In genomic region chr2:207734264-207734635, GRCh38 we compare ENCODE assay signal across 10 cellular contexts. TPM values are rescaled to one million over a fixed set of nuclear protein-coding genes. Genes with fewer than 3 reads are reported as not detected.
DNase-seq lines count a peak whose midpoint lies in the region; ATAC-seq and TF ChIP-seq lines count a peak whose summit lies in the region.
"Had no signal": no experiment of that assay in that cellular context is flagged by ENCODE, and none has a peak within 500 bp of the region (broad histone marks: within the 10 kb centered on the region; RNA-seq: fewer than 3 reads in every experiment).

No MANE protein-coding gene starts in this region.

- no peak overlapping the region for H3K27ac ChIP-seq in psoas muscle

- no peak overlapping the region for H3K27ac Mint-ChIP-seq in Calu3 (ENCODE audit: unreplicated experiment)
- H3K27ac Mint-ChIP-seq: stimulated activated memory B cell treated with anti-CD40 and anti-IgM and Interleukin-4, amounts not matched to agents 10 μg/mL and 1 μg/mL and 100 μg/mL, for 72 hours had no signal

- TF ChIP-seq POLR2A in NB4 (IDR thresholded peaks at IDR 0.05; ENCODE audit: extremely low read depth, insufficient read length): no peak

- no peaks in the 10 kb centered on the region for H3K36me3 Mint-ChIP-seq in Calu3 (ENCODE audit: insufficient read depth, unreplicated experiment)

- intact Hi-C loops in psoas muscle (cut with DNase I): loop anchor here in 1 of 2 donors (5.0 kb wide), 1 partner anchor 107 kb away; the partner anchor contains the start of gene METTL21A
- intact Hi-C loops in Calu3 (cut with micrococcal nuclease; ENCODE audit: unreplicated experiment): loop anchor here (10.0 kb wide), 1 partner anchor 929 kb away; no protein-coding TSS in a partner anchor

- peak; percentile 33 for DNase-seq in GM12865 (ENCODE audit: low read depth)
- DNase-seq in NB4 (ENCODE audit: low read depth): peak; percentile 46
- DNase-seq in epithelial cell of esophagus (ENCODE audit: low read depth): peak; percentile 45
- no peak for DNase-seq in psoas muscle
- DNase-seq in mesenteric fat pad (ENCODE audit: low spot score): no peak
- no peak for DNase-seq in effector CD4-positive, alpha-beta T cell
- DNase-seq in DMS79 (lab: John Stamatoyannopoulos, UW): no peak
- DNase-seq in Calu3: no peak
- DNase-seq: NCI-H1436 treated with DMSO at 0.1 percent for 48 hours had no signal

- peak in 1 of 4 donors; percentile 48 for ATAC-seq in psoas muscle
- ATAC-seq: stimulated activated memory B cell treated with anti-CD40 and anti-IgM and Interleukin-4, amounts not matched to agents 10 μg/mL and 1 μg/mL and 100 μg/mL, for 72 hours had no signal

- no peaks in the 10 kb centered on the region for H3K4me1 ChIP-seq in psoas muscle

- CTCF ChIA-PET in Calu3 (lab: Charles Lee): interaction anchor here (0.8 to 3.8 kb wide), 4 partner anchors 8 to 108 kb away, joined by 3 to 19 read pairs (median 4); partner anchors contain the start of gene METTL21A

- H3K4me3 ChIP-seq in GM12865 (ENCODE audit: low read depth, low read length) (no peak overlapping the region), NB4 (ENCODE audit: low read depth, low read length) (no peak overlapping the region), epithelial cell of esophagus (ENCODE audit: low read length) (no peak overlapping the region), psoas muscle (no peak overlapping the region)

- TF ChIP-seq CTCF in GM12865 (IDR thresholded peaks at IDR 0.05; ENCODE audit: insufficient read depth, low read depth, low read length, missing control alignments) (peak; percentile 13), NB4 (IDR thresholded peaks at IDR 0.05; ENCODE audit: low read depth, low read length) (peak; percentile 23), epithelial cell of esophagus (IDR thresholded peaks at IDR 0.05; ENCODE audit: insufficient read depth, low read depth, low read length, missing control alignments) (peak; percentile 72), psoas muscle (IDR thresholded peaks at IDR 0.05) (peak; percentile 42), Calu3 (IDR thresholded peaks at IDR 0.05; ENCODE audit: unreplicated experiment) (no peak)

- peaks cover 0 to 27% of the 10 kb centered on the region in 2 donors for H3K36me3 ChIP-seq in psoas muscle (ENCODE audit: insufficient read depth in 1 of 2, low read depth in 1 of 2)

- no peaks in the 10 kb centered on the region for H3K27me3 Mint-ChIP-seq in Calu3 (ENCODE audit: unreplicated experiment)
- H3K27me3 Mint-ChIP-seq: stimulated activated memory B cell treated with anti-CD40 and anti-IgM and Interleukin-4, amounts not matched to agents 10 μg/mL and 1 μg/mL and 100 μg/mL, for 72 hours had no signal

- 34 to 48% (median 39%) methylated on average over 3 of the region's 3 CpGs for WGBS in psoas muscle, 3 donors

- no TSS peak for BruUV-seq in Calu3 (replicated peaks; lab: Mats Ljungman, UMichigan)

- no peak overlapping the region for H3K4me3 Mint-ChIP-seq in Calu3 (ENCODE audit: low read depth, unreplicated experiment)
- H3K4me3 Mint-ChIP-seq: stimulated activated memory B cell treated with anti-CD40 and anti-IgM and Interleukin-4, amounts not matched to agents 10 μg/mL and 1 μg/mL and 100 μg/mL, for 72 hours had no signal

- no peaks in the 10 kb centered on the region for H3K4me1 Mint-ChIP-seq in Calu3 (ENCODE audit: low read depth, unreplicated experiment)

- H3K9me3 Mint-ChIP-seq in Calu3 (ENCODE audit: low read depth, unreplicated experiment): no peaks in the 10 kb centered on the region
- H3K9me3 Mint-ChIP-seq: stimulated activated memory B cell treated with anti-CD40 and anti-IgM and Interleukin-4, amounts not matched to agents 10 μg/mL and 1 μg/mL and 100 μg/mL, for 72 hours had no signal

- H3K27me3 ChIP-seq in psoas muscle (ENCODE audit: insufficient read depth in 3 of 3, low read length in 2 of 3): no peaks in the 10 kb centered on the region

- no peaks in the 10 kb centered on the region for H3K9me3 ChIP-seq in psoas muscle

RNA-seq across cellular contexts. Expression of gene CCNYL1, which starts 22.8 kb away (rescaled TPM):
- total RNA-seq in psoas muscle (1 to 10 TPM; 6.8 to 9.7 (median 7.6) TPM), mesenteric fat pad (24.4 TPM), Calu3 (2022) (13.7 and 16.3 TPM in 2 replicates)
- 10 to 100 TPM in 1 of 3 donors, 1 to 10 TPM in 2; 6.1 to 15.7 (median 8.5) TPM for polyA plus RNA-seq in psoas muscle

RNA-seq across cellular contexts. Expression of gene FZD5, which starts 35.5 kb away (rescaled TPM):
- 1 to 10 TPM; 2.5 to 3.5 (median 2.7) TPM for total RNA-seq in psoas muscle
- 1 to 10 TPM; 1.2 to 1.8 (median 1.5) TPM for polyA plus RNA-seq in psoas muscle
- total RNA-seq in mesenteric fat pad: 22.3 TPM
- total RNA-seq in Calu3 (2022): 20.4 and 22.2 TPM in 2 replicates

Comparison
In these comparisons a context has a peak if more than half of its experiments do, and no peak if none do; other contexts are left out.
1. DNase-seq: peak in GM12865 (single experiment), NB4 (single experiment) and epithelial cell of esophagus (single experiment); none in psoas muscle (0 of 2), mesenteric fat pad (single experiment), effector CD4-positive, alpha-beta T cell (single experiment), DMS79 (single experiment) and Calu3 (single experiment).